Comparison of ENCODE assay signal across 8 cellular contexts in genomic region chr19:49850487-49851342, GRCh38. TPM values are rescaled to one million over a fixed set of nuclear protein-coding genes. Genes with fewer than 3 reads are reported as not detected.
A peak's percentile ranks its signal among the peaks of the same experiment; 100 is the strongest.
DNase-seq lines count a peak whose midpoint lies in the region; ATAC-seq and TF ChIP-seq lines count a peak whose summit lies in the region.

Gene PTOV1, plus strand, starts transcription at chr19:49851159.

- peak within 1 kb of the TSS; percentile 91 to 96 for H3K27ac Mint-ChIP-seq in T-cell

- TF ChIP-seq POLR2A in upper lobe of left lung (IDR thresholded peaks at IDR 0.05), result peak in 3 of 4 donors; percentile 68 to 92 (median 85)

- DNase-seq in GM12864 (ENCODE audit: low read depth) (peak; percentile 61), NCI-H1436 treated with DMSO at 0.1 percent for 48 hours (lab: John Stamatoyannopoulos, UW) (peak; percentile 72), T-cell (peak; percentile 69 to 90 (median 81)), heart right ventricle (peak; percentile 92 to 93), posterior vena cava (ENCODE audit: low spot score) (peak; percentile 98), upper lobe of left lung (peak; percentile 96 to 99)

- H3K4me1 Mint-ChIP-seq in T-cell, result peaks cover 32 to 44% (median 42%) of the 10 kb centered on the region in 3 donors

- WGBS in adipose tissue, 3 donors, result 0 to 1% (median 1%) methylated on average over 71 to 98 of the region's 98 CpGs
- 1% methylated on average over 82 to 98 of the region's 98 CpGs for WGBS in heart right ventricle, 2 donors
- 1% methylated on average over 33 to 55 of the region's 98 CpGs for WGBS in upper lobe of left lung, 2 donors

- peaks cover 4% of the 10 kb centered on the region for H3K36me3 Mint-ChIP-seq in T-cell

- H3K4me1 ChIP-seq in heart right ventricle (peaks cover 9 to 49% (median 29%) of the 10 kb centered on the region in 9 donors), upper lobe of left lung (peaks cover 25 to 46% (median 36%) of the 10 kb centered on the region in 4 donors)

- H3K9me3 ChIP-seq in heart right ventricle, result peaks cover 0 to 10% (median 0%) of the 10 kb centered on the region in 11 donors
- H3K9me3 ChIP-seq in upper lobe of left lung, result no peaks in the 10 kb centered on the region

- CTCF ChIA-PET in T-cell (lab: Charles Lee), result interaction anchor here in 1 of 2 donors (0.6 to 1.1 kb wide), 5 partner anchors 15 to 857 kb away, joined by 3 to 4 read pairs (median 3); partner anchors contain the start of genes FUZ, GYS1 and RUVBL2

- H3K27me3 Mint-ChIP-seq in T-cell, result no peaks in the 10 kb centered on the region

- peak within 1 kb of the TSS; percentile 90 for H3K4me3 ChIP-seq in GM12864 (ENCODE audit: low read depth, low read length)
- peak within 1 kb of the TSS; percentile 71 to 100 (median 86) for H3K4me3 ChIP-seq in heart right ventricle
- H3K4me3 ChIP-seq in upper lobe of left lung, result peak within 1 kb of the TSS; percentile 86 to 98 (median 90)

- intact Hi-C loops in heart right ventricle (cut with DNase I), result loop anchor here in 6 of 10 donors (2.0 to 5.0 kb wide), 5 partner anchors 26 to 38 kb away; partner anchors contain the start of genes FUZ (in 3 of the 6), MED25 (in 2 of the 6), AKT1S1 (in 1 of the 6) and TBC1D17 (in 1 of the 6)
- intact Hi-C loops in posterior vena cava (cut with DNase I), result no loop called here

- ATAC-seq in HG02798 (IDR thresholded peaks at IDR 0.05; ENCODE audit: poor library complexity, unreplicated experiment) (peak; percentile 81), T-cell (replicated peaks in 1 of 4) (peak; percentile 86 to 91 (median 88)), heart right ventricle (peak; percentile 94 to 98 (median 96)), upper lobe of left lung (ENCODE audit: low FRiP score in 2 of 2) (peak; percentile 97)

- H3K36me3 ChIP-seq in heart right ventricle (peaks cover 0 to 16% (median 8%) of the 10 kb centered on the region in 9 donors), upper lobe of left lung (peaks cover 0 to 15% (median 7%) of the 10 kb centered on the region in 4 donors)

- H3K27ac ChIP-seq in adipose tissue (ENCODE audit: low read depth, low read length) (peak within 1 kb of the TSS; percentile 93), heart right ventricle (peak within 1 kb of the TSS; percentile 96 to 100 (median 99)), upper lobe of left lung (peak within 1 kb of the TSS; percentile 99 to 100 (median 100))

- H3K4me3 Mint-ChIP-seq in T-cell, result peak within 1 kb of the TSS; percentile 86 to 91 (median 88)

- peaks cover 0 to 5% (median 5%) of the 10 kb centered on the region in 3 donors for H3K9me3 Mint-ChIP-seq in T-cell

- POLR2A ChIA-PET in T-cell (lab: Charles Lee), result interaction anchor here (1.0 to 1.3 kb wide), 3 partner anchors 19 to 33 kb away, joined by 3 to 6 read pairs (median 4); partner anchors contain the start of gene MED25 (in 1 of the 2)

- TF ChIP-seq CTCF in GM12864 (IDR thresholded peaks at IDR 0.05; ENCODE audit: low read depth, low read length, missing control alignments) (no peak), heart right ventricle (IDR thresholded peaks at IDR 0.05) (no peak), upper lobe of left lung (IDR thresholded peaks at IDR 0.05) (peak in 2 of 6 experiments; percentile 5 to 8)

- H3K27me3 ChIP-seq in heart right ventricle (no peaks in the 10 kb centered on the region), upper lobe of left lung (no peaks in the 10 kb centered on the region)

- TF ChIP-seq EP300 in upper lobe of left lung (IDR thresholded peaks at IDR 0.05), result peak in 1 of 4 donors; percentile 11

RNA-seq across cellular contexts. Expression of gene PTOV1, which starts in this region (rescaled TPM):
- 100 to 1,000 TPM; 149 to 165 (median 156) TPM for total RNA-seq in T-cell
- 10 to 100 TPM; 69.1 to 76.8 (median 73.5) TPM for polyA plus RNA-seq in adipose tissue
- total RNA-seq in heart right ventricle, result 100 to 1,000 TPM in 3 of 10 donors, 10 to 100 TPM in 7; 67.8 to 137 (median 90.0) TPM
- polyA plus RNA-seq in heart right ventricle, result 100 to 1,000 TPM; 107 to 220 TPM
- total RNA-seq in posterior vena cava, result 10 to 100 TPM; 78.7 to 95.2 TPM
- 100 to 1,000 TPM in 3 of 6 donors, 10 to 100 TPM in 3; 60.2 to 136 (median 106) TPM for total RNA-seq in upper lobe of left lung

Comparison
In these comparisons a context has a peak if more than half of its experiments do, and no peak if none do; other contexts are left out.
1. Peak in every context shown above with its lines: DNase-seq, ATAC-seq, H3K4me3 ChIP-seq and H3K27ac ChIP-seq.
2. intact Hi-C loops: an anchor here in heart right ventricle (2.0 to 5.0 kb wide); none called in posterior vena cava.